In the genomic region with DNA sequence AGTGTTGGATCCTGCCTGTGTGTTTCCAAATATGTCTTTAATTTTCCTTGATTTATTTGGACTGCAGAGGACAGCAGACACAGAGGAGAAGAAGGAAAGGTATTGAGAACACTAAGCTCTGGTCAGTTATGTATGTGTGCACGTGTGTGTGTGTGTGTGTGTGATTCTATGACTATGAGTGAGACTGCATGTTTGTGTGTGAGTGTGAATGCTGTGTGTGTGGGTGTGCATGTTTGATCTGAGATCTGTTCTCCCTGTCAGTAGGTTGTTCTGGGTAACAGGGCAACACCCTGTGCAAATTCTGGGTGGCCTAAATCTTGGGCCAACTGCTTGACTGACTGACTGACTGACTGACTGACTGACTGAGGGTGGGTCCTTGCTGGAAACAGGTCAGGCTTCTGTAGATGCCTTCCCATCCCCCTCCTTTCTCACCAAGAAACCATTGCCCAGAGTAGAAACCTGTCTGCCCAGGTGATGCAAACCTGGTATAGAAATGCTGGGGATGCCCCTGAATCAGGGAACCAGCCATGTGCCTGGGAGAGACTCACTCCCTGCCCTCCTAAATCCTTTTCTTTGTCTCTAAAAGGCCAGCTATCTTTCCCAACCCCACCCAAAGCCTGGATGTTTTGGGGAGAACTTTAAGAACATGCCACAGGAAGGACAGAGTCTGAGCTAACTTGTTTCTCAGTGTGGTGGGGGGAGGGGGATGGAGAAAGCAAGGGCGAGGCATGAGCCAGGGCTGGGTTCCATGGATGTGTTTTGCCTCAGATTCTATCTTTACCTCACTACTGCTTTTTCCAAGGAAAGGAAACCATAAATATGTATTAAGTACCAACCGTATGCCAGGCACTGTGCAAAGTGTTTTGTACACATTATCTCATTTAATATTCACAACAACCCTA, we compare ENCODE assay signal across 10 cellular contexts. TPM values are rescaled to one million over a fixed set of nuclear protein-coding genes. Genes with fewer than 3 reads are reported as not detected.
DNase-seq lines count a peak whose midpoint lies in the region; ATAC-seq lines count a peak whose summit lies in the region.
"Had no signal": no experiment of that assay in that cellular context is flagged by ENCODE, and none has a peak within 500 bp of the region (broad histone marks: within the 10 kb centered on the region; RNA-seq: fewer than 3 reads in every experiment).

No MANE protein-coding gene starts in this region.

- peak overlapping the region; percentile 4 for H3K4me3 Mint-ChIP-seq in activated T-cell treated with anti-CD3 and anti-CD28 coated beads, Interleukin-2, amount 50 U/mL, for 4 hours
- H3K4me3 Mint-ChIP-seq in T-cell (peak overlapping the region in 2 of 3 donors; percentile 46 to 60), immature natural killer cell (peak overlapping the region in 1 of 5 donors; percentile 28)
- peak overlapping the region; percentile 1 to 4 for H3K4me3 Mint-ChIP-seq in stimulated activated naive CD8-positive, alpha-beta T cell treated with anti-CD3 and anti-CD28 coated beads, Interleukin-15, amount 100 ng/mL, for 72 hours

- H3K27me3 Mint-ChIP-seq in activated T-cell treated with anti-CD3 and anti-CD28 coated beads, Interleukin-2, amount 50 U/mL, for 4 hours (ENCODE audit: low read depth): no peaks in the 10 kb centered on the region
- H3K27me3 Mint-ChIP-seq in T-cell (no peaks in the 10 kb centered on the region), immature natural killer cell (ENCODE audit: low read depth in 3 of 3) (peaks cover 9 to 11% (median 11%) of the 10 kb centered on the region in 3 donors)
- H3K27me3 Mint-ChIP-seq in stimulated activated naive CD8-positive, alpha-beta T cell treated with anti-CD3 and anti-CD28 coated beads, Interleukin-15, amount 100 ng/mL, for 72 hours: no peaks in the 10 kb centered on the region

- H3K27ac Mint-ChIP-seq in T-cell: peak overlapping the region; percentile 93 to 99
- peak overlapping the region; percentile 16 to 96 (median 54) for H3K27ac Mint-ChIP-seq in immature natural killer cell
- H3K27ac Mint-ChIP-seq in stimulated activated naive CD8-positive, alpha-beta T cell treated with anti-CD3 and anti-CD28 coated beads, Interleukin-15, amount 100 ng/mL, for 72 hours: peak overlapping the region in 1 of 2 donors; percentile 2

- H3K36me3 Mint-ChIP-seq in activated T-cell treated with anti-CD3 and anti-CD28 coated beads, Interleukin-2, amount 50 U/mL, for 4 hours (ENCODE audit: insufficient read depth): no peaks in the 10 kb centered on the region
- no peaks in the 10 kb centered on the region for H3K36me3 Mint-ChIP-seq in T-cell
- no peaks in the 10 kb centered on the region for H3K36me3 Mint-ChIP-seq in immature natural killer cell

- CTCF ChIA-PET in T-cell (lab: Charles Lee): interaction anchor here in 1 of 2 donors (0.6 to 1.5 kb wide), 2 partner anchors 17 to 18 kb away, joined by 3 to 7 read pairs; a partner anchor contains a TSS

- no peak for DNase-seq in activated T-cell treated with anti-CD3 and anti-CD28 coated beads, Interleukin-2, amount 50 U/mL, for 4 hours
- no peak for DNase-seq in activated T-cell treated with anti-CD3 and anti-CD28 coated beads, Interleukin-2, amount 50 U/mL, for 48 hours
- DNase-seq in T-cell (no peak), immature natural killer cell (no peak), MV-4-11 (lab: John Stamatoyannopoulos, UW) (no peak), NCI-H1436 (lab: John Stamatoyannopoulos, UW) (no peak)
- no peak for DNase-seq in stimulated activated naive CD8-positive, alpha-beta T cell treated with anti-CD3 and anti-CD28 coated beads, Interleukin-15, amount 100 ng/mL, for 72 hours
- DNase-seq: foreskin melanocyte, NCI-H226 had no signal

- H3K4me1 Mint-ChIP-seq in activated T-cell treated with anti-CD3 and anti-CD28 coated beads, Interleukin-2, amount 50 U/mL, for 4 hours (ENCODE audit: low read depth): peaks cover 93% of the 10 kb centered on the region
- H3K4me1 Mint-ChIP-seq in T-cell (peaks cover 91 to 96% (median 95%) of the 10 kb centered on the region in 3 donors), immature natural killer cell (peaks cover 81 to 87% of the 10 kb centered on the region in 2 donors)
- H3K4me1 Mint-ChIP-seq in stimulated activated naive CD8-positive, alpha-beta T cell treated with anti-CD3 and anti-CD28 coated beads, Interleukin-15, amount 100 ng/mL, for 72 hours: peaks cover 92% of the 10 kb centered on the region

- H3K9me3 Mint-ChIP-seq in activated T-cell treated with anti-CD3 and anti-CD28 coated beads, Interleukin-2, amount 50 U/mL, for 4 hours: no peaks in the 10 kb centered on the region
- no peaks in the 10 kb centered on the region for H3K9me3 Mint-ChIP-seq in T-cell
- H3K9me3 Mint-ChIP-seq in immature natural killer cell: no peaks in the 10 kb centered on the region
- no peaks in the 10 kb centered on the region for H3K9me3 Mint-ChIP-seq in stimulated activated naive CD8-positive, alpha-beta T cell treated with anti-CD3 and anti-CD28 coated beads, Interleukin-15, amount 100 ng/mL, for 72 hours

- POLR2A ChIA-PET in T-cell (lab: Charles Lee): interaction anchor here (0.5 to 0.7 kb wide), 2 partner anchors 9 to 36 kb away, joined by 3 to 4 read pairs; a partner anchor contains a TSS

- ATAC-seq in activated T-cell treated with anti-CD3 and anti-CD28 coated beads, Interleukin-2, amount 50 U/mL, for 4 hours: no peak
- ATAC-seq in T-cell (replicated peaks in 1 of 4) (no peak), GM18870 (IDR thresholded peaks at IDR 0.05; ENCODE audit: unreplicated experiment) (no peak)
- ATAC-seq in stimulated activated naive CD8-positive, alpha-beta T cell treated with anti-CD3 and anti-CD28 coated beads, Interleukin-15, amount 100 ng/mL, for 72 hours: peak; percentile 1

RNA-seq across cellular contexts. Expression of a gene that starts 4.4 kb away (rescaled TPM):
- total RNA-seq in activated T-cell treated with anti-CD3 and anti-CD28 coated beads, Interleukin-2, amount 50 U/mL, for 4 hours: 10 to 100 TPM; 12.6 to 16.0 (median 13.7) TPM
- 10 to 100 TPM; 11.5 to 33.6 (median 21.9) TPM for total RNA-seq in T-cell
- polyA plus RNA-seq in immature natural killer cell: 1 to 10 TPM in 1 of 3 donors, under 1 TPM in 1, not detected in 1; 0.49 to 2.8 TPM

RNA-seq across cellular contexts. Expression of a gene that starts 16.9 kb away (rescaled TPM):
- 10 to 100 TPM; 63.3 to 68.5 (median 64.1) TPM for total RNA-seq in activated T-cell treated with anti-CD3 and anti-CD28 coated beads, Interleukin-2, amount 50 U/mL, for 4 hours
- total RNA-seq in T-cell: 100 to 1,000 TPM; 106 to 136 (median 115) TPM
- polyA plus RNA-seq in immature natural killer cell: 10 to 100 TPM in 2 of 3 donors, 1 to 10 TPM in 1; 5.6 to 16.2 (median 11.1) TPM

RNA-seq across cellular contexts. Expression of a gene that starts 35.5 kb away (rescaled TPM):
- total RNA-seq in activated T-cell treated with anti-CD3 and anti-CD28 coated beads, Interleukin-2, amount 50 U/mL, for 4 hours: 100 to 1,000 TPM; 100 to 108 (median 103) TPM
- 100 to 1,000 TPM; 116 to 161 (median 126) TPM for total RNA-seq in T-cell
- polyA plus RNA-seq in immature natural killer cell: 10 to 100 TPM; 24.5 to 53.5 (median 27.7) TPM

RNA-seq across cellular contexts. Expression of a gene that starts 42.1 kb away (rescaled TPM):
- 10 to 100 TPM in 2 of 3 donors, 1 to 10 TPM in 1; 6.6 to 12.4 (median 10.3) TPM for total RNA-seq in activated T-cell treated with anti-CD3 and anti-CD28 coated beads, Interleukin-2, amount 50 U/mL, for 4 hours
- total RNA-seq in T-cell: 10 to 100 TPM; 30.4 to 54.0 (median 48.9) TPM
- 10 to 100 TPM in 1 of 3 donors, 1 to 10 TPM in 2; 5.0 to 15.0 (median 8.0) TPM for polyA plus RNA-seq in immature natural killer cell

RNA-seq across cellular contexts. Expression of a gene that starts 50.6 kb away (rescaled TPM):
- total RNA-seq in activated T-cell treated with anti-CD3 and anti-CD28 coated beads, Interleukin-2, amount 50 U/mL, for 4 hours: 100 to 1,000 TPM; 133 to 140 (median 134) TPM
- 100 to 1,000 TPM in 1 of 5 donors, 10 to 100 TPM in 4; 75.9 to 104 (median 87.0) TPM for total RNA-seq in T-cell
- polyA plus RNA-seq in immature natural killer cell: 10 to 100 TPM; 34.8 to 75.8 (median 53.2) TPM
